ENCODE assay signal across 1 cellular context in the genomic region with DNA sequence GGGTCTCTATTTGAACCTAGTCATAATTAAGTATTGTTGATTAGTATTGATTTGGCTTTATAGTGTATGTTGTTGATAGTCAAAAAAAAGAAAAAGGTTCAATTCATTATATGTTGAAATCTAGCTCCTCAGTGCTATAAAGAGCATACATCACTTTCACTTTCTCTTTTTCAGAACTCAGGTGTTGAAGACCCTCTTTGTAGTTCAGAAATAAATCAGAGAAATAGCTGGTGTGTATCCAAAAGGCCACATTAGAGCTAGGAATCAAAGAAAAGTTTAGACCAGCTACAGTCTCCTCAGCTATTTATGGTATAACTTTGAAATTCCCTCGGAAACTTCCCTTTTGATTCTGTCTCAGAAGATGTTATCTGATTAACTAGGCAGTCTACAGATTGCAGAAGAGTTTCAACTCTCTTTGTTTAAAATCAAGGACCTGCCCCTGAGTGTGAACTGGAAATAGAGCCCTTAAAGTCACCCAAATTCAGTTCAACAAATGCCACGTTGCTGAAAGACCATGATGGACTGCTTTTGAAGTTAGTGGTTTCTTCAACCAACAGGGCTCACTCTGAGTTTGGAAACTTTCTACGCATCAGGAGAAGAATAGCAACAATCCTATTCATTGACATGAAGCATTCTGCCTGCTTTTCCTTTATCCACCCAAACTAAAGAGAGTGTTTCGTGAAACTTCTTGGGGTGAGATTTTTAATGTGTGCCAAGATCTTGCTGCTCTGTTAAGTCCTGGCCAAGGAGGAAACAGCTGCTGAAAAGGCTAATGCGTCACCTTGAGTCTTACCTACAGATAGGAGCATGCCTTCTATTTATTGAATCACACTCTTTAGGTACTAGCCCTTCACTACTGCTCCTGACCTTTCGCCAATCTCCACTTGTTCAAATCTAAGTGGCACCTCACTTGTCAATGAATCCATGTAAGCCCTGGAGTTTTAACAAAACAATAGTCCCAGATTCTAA.
TF ChIP-seq lines count a peak whose summit lies in the region.

No MANE protein-coding gene starts in this region.

TF ChIP-seq in A549, 52 proteins besides CTCF, POLR2A, EP300 and RAD21 (continued from another document):
- TF ChIP-seq ESRRA (IDR thresholded peaks at IDR 0.05; ENCODE audit: borderline replicate concordance, low read length), result no peak
